Comparison of ENCODE assay signal across 8 cellular contexts in the genomic region with DNA sequence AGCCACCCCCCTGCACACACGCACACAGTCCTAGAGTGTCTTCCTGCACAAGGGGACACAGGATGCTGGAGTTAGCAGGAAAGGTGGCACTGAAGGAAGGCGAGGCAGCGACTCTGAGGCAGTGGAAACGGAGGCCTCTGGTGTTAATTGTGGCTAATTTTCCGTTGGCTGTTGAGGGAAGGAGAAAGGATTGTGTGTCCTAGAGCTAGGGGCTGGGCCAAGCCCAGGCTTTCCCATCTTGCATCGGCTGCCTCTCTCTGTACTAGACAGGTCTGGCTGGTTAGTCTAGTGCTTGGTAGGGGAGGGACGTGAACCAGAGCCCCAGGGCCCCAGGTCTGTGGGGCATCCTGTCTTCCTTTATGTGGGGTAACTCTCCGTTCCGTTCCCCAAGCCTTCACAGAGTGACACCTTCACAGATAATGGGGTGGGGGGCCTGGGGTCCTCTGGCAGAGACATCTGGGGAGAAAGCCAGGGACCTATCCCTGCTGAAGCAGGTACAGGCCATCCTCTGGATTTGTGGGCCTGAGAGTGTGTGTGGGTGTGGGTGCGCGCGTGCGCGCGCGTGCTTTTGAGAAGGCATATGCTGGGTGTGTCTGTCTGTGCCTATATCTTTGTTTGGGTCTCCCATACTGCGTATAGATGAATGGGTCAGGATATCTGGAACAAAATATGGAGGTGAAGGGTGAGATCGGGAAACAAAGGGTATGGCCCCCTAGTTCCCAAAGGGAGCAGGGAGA. TPM values are rescaled to one million over a fixed set of nuclear protein-coding genes. Genes with fewer than 3 reads are reported as not detected.
DNase-seq lines count a peak whose midpoint lies in the region; ATAC-seq, FAIRE-seq and TF ChIP-seq lines count a peak whose summit lies in the region.

Gene CHD3, plus strand, starts transcription at position 606 of the 737 bp plus-strand sequence. CDS start 212 bp downstream, outside the sequence.

- H3K79me2 ChIP-seq in mammary epithelial cell (ENCODE audit: insufficient read depth, low read length) = peaks cover 40% of the 10 kb centered on the region

- H3K27ac ChIP-seq in mammary epithelial cell (ENCODE audit: insufficient read depth, low read depth, low read length) = peak within 1 kb of the TSS; percentile 70
- H3K27ac ChIP-seq in kidney (ENCODE audit: low read depth in 2 of 2, low read length in 2 of 2) = peak within 1 kb of the TSS; percentile 94 to 95

- no peak for FAIRE-seq in kidney (lab: Jason Lieb, UNC)

- H3K9me3 ChIP-seq in mammary epithelial cell (replicated peaks; ENCODE audit: insufficient read depth, low read length) (no peaks in the 10 kb centered on the region), kidney (ENCODE audit: control insufficient read depth in 1 of 2, low read length in 2 of 2) (no peaks in the 10 kb centered on the region)

- H3K27me3 ChIP-seq in mammary epithelial cell (ENCODE audit: insufficient read depth, low read length) = no peaks in the 10 kb centered on the region

- peak; percentile 60 for DNase-seq in HT-29 (ENCODE audit: low spot score)
- peak in 3 of 5 donors; percentile 25 to 47 (median 34) for DNase-seq in T-helper 1 cell
- DNase-seq in mammary epithelial cell = peak; percentile 71
- DNase-seq in kidney = no peak
- peak; percentile 67 for DNase-seq in stimulated activated CD4-positive, alpha-beta T cell treated with anti-CD3 and anti-CD28 coated beads, Interleukin-4, amount 100 ng/mL, for 1 hour
- no peak for DNase-seq in NOMO-1 treated with DMSO at 0.1 percent for 48 hours (lab: John Stamatoyannopoulos, UW; ENCODE audit: unreplicated experiment)
- DNase-seq in NCI-H774 (lab: John Stamatoyannopoulos, UW) = no peak

- H3K4me1 ChIP-seq in mammary epithelial cell (ENCODE audit: insufficient read depth, low read length) = peaks cover 44% of the 10 kb centered on the region
- H3K4me1 ChIP-seq in kidney (ENCODE audit: control insufficient read depth in 1 of 2, insufficient read depth in 1 of 2, low read depth in 1 of 2, low read length in 2 of 2) = peaks cover 21 to 26% of the 10 kb centered on the region in 2 donors

- no peaks in the 10 kb centered on the region for H4K20me1 ChIP-seq in mammary epithelial cell (ENCODE audit: insufficient read depth, low read length)

- H3K36me3 ChIP-seq in mammary epithelial cell (ENCODE audit: insufficient read depth, low read length) = peaks cover 11% of the 10 kb centered on the region
- peaks cover 8 to 13% of the 10 kb centered on the region in 2 donors for H3K36me3 ChIP-seq in kidney (ENCODE audit: control insufficient read depth in 1 of 2, insufficient read depth in 2 of 2, low read length in 2 of 2)

- dilution Hi-C loops in mammary epithelial cell (cut with HindIII; ENCODE audit: low sequenced_read_pairs) = no loop called here

- H3K4me2 ChIP-seq in mammary epithelial cell (ENCODE audit: insufficient read depth, low read depth, low read length) = peak within 1 kb of the TSS; percentile 100

- intact Hi-C loops in mammary epithelial cell (cut with micrococcal nuclease) = loop anchor here (2.0 kb wide), 2 partner anchors 26 to 54 kb away; partner anchors contain the start of gene KDM6B
- intact Hi-C loops in kidney (cut with DNase I) = no loop called here

- in situ Hi-C loops in mammary epithelial cell (cut with MboI; ENCODE audit: low sequenced_read_pairs in 2 of 2) = no loop called here

- 4% methylated on average over 12 of the region's 18 CpGs for WGBS in mammary epithelial cell (ENCODE audit: low coverage, missing lambda C conversion rate)

- no TSS peak for BruUV-seq in mammary epithelial cell (replicated peaks; lab: Mats Ljungman, UMichigan)

- peak within 1 kb of the TSS; percentile 90 for H2AFZ ChIP-seq in mammary epithelial cell (ENCODE audit: low read depth, low read length)

- no peak for ATAC-seq in GM21619 (IDR thresholded peaks at IDR 0.05; ENCODE audit: unreplicated experiment)

- TF ChIP-seq CTCF in mammary epithelial cell (conservative IDR thresholded peaks at IDR 0.05 in 1 of 2, IDR thresholded peaks at IDR 0.05 in 1 of 2; ENCODE audit: extremely low read depth in 1 of 2, insufficient read depth in 1 of 2, low read depth in 1 of 2, low read length in 2 of 2) (no peak), kidney (IDR thresholded peaks at IDR 0.05; ENCODE audit: borderline replicate concordance, extremely low read depth, insufficient read depth) (no peak)

- H3K4me3 ChIP-seq in mammary epithelial cell (replicated peaks in 1 of 3; ENCODE audit: insufficient read depth in 1 of 3, low read depth in 2 of 3, low read length in 3 of 3) = peak within 1 kb of the TSS; percentile 45 to 80 (median 55)
- peak within 1 kb of the TSS; percentile 60 to 83 for H3K4me3 ChIP-seq in kidney (ENCODE audit: low read length in 2 of 2)

- CTCF ChIA-PET in mammary epithelial cell (lab: Charles Lee; ENCODE audit: low non-redundant PET) = no interaction called here

- H3K9ac ChIP-seq in mammary epithelial cell (ENCODE audit: insufficient read depth, low read length) (peak within 1 kb of the TSS; percentile 63), kidney (ENCODE audit: low read length in 2 of 2) (peak within 1 kb of the TSS; percentile 82 to 86)

RNA-seq across cellular contexts. Expression of gene CHD3, which starts in this region (rescaled TPM):
- 52.8 and 54.3 TPM in 2 replicates for total RNA-seq in HT-29 (2014; rRNA removed; shearing (Covaris generic))
- 10 to 100 TPM; 28.8 to 87.5 TPM for total RNA-seq in mammary epithelial cell
- 22.0 TPM for polyA plus RNA-seq in mammary epithelial cell
- 76.1 TPM for polyA minus RNA-seq in mammary epithelial cell
- 94.6 TPM for total RNA-seq in kidney
- 41.5 TPM for polyA plus RNA-seq in kidney (ENCODE audit: insufficient read depth, low read depth, low replicate concordance)

Comparison
In these comparisons a context has a peak if more than half of its experiments do, and no peak if none do; other contexts are left out.
1. DNase-seq: peak in HT-29 (single experiment), T-helper 1 cell (3 of 5), mammary epithelial cell (single experiment) and stimulated activated CD4-positive, alpha-beta T cell treated with anti-CD3 and anti-CD28 coated beads, Interleukin-4, amount 100 ng/mL, for 1 hour (single experiment); none in kidney (single experiment), NOMO-1 treated with DMSO at 0.1 percent for 48 hours (single experiment) and NCI-H774 (single experiment).